Comparison of ENCODE assay signal across 21 cellular contexts in the genomic region with DNA sequence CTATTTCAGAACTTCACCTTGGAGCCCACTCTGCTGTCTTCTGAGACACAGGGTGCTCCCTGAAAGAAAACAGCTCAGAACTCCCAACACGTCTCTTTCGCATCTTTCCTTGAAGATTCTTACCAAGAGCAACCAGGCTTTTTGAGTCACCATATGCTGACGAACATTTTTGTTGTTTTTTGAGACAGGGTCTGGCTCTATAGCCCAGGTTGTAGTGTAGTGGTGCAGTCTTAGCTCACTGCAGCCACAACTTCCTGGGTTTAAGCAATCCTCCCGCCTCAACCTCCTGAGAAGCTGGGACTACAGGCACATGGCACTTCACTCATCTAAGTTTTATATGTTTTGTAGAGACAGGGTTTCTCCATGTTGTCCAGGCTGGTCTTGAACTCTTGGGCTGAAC.
DNase-seq lines count a peak whose midpoint lies in the region; ATAC-seq and TF ChIP-seq lines count a peak whose summit lies in the region.
"Had no signal": no experiment of that assay in that cellular context is flagged by ENCODE, and none has a peak within 500 bp of the region (broad histone marks: within the 10 kb centered on the region; RNA-seq: fewer than 3 reads in every experiment).

No MANE protein-coding gene starts in this region.

- peaks cover 28 to 62% of the 10 kb centered on the region in 2 donors for H3K36me3 Mint-ChIP-seq in CD4-positive, alpha-beta memory T cell

- no peaks in the 10 kb centered on the region for H4K20me1 ChIP-seq in Loucy (ENCODE audit: insufficient read depth, low read length, poor library complexity, severe bottlenecking)

- DNase-seq in amniotic epithelial cell (ENCODE audit: low read depth) = peak; percentile 72
- no peak for DNase-seq in CD4-positive, alpha-beta memory T cell
- DNase-seq in stimulated activated naive CD4-positive, alpha-beta T cell treated with Interleukin-2 at 50 U/mL for 16 hours (lab: John Stamatoyannopoulos, UW) = no peak
- DNase-seq: activated CD4-positive, alpha-beta memory T cell treated with anti-CD3 and anti-CD28 coated beads, Interleukin-2, amount 10 ng/mL, durations not matched to agents 7 days and 5 days; anterior cingulate cortex; central memory CD4-positive, alpha-beta T cell; dermis blood vessel endothelial cell; GOT3; HFFc6; NCI-H1436 treated with DMSO at 0.1 percent for 48 hours; stimulated activated naive CD8-positive, alpha-beta T cell treated with anti-CD3 and anti-CD28 coated beads, Interleukin-15, Interleukin-2, amounts not matched to agents 100 U/mL and 50 U/mL, for 24 hours; thyroid gland had no signal

- H3K9ac ChIP-seq in Loucy (ENCODE audit: low read depth, low read length, poor library complexity, severe bottlenecking) (peak overlapping the region; percentile 17), liver (ENCODE audit: low read depth in 1 of 2, low read length in 2 of 2) (no peak overlapping the region)

- peaks cover 0 to 5% (median 0%) of the 10 kb centered on the region in 4 donors for H3K4me1 Mint-ChIP-seq in CD4-positive, alpha-beta memory T cell
- H3K4me1 Mint-ChIP-seq: activated CD4-positive, alpha-beta memory T cell treated with anti-CD3 and anti-CD28 coated beads, Interleukin-2, amount 10 ng/mL, durations not matched to agents 7 days and 5 days had no signal

- H3K4me3 ChIP-seq in Loucy (ENCODE audit: low read length, poor library complexity, severe bottlenecking) (peak overlapping the region; percentile 11), liver (ENCODE audit: low read depth in 1 of 3, low read length in 3 of 3) (no peak overlapping the region)
- H3K4me3 ChIP-seq in CD4-positive, alpha-beta memory T cell (ENCODE audit: low read length in 2 of 2) = no peak overlapping the region
- H3K4me3 ChIP-seq: A549, gastroesophageal sphincter, thyroid gland had no signal

- H3K36me3 ChIP-seq in Loucy (ENCODE audit: insufficient read depth, low read length) = no peaks in the 10 kb centered on the region
- H3K36me3 ChIP-seq in liver (ENCODE audit: control insufficient read depth in 4 of 4, insufficient read depth in 3 of 4, low read depth in 1 of 4, low read length in 3 of 4) = peaks cover 0 to 3% (median under 1%) of the 10 kb centered on the region in 4 donors
- no peaks in the 10 kb centered on the region for H3K36me3 ChIP-seq in CD4-positive, alpha-beta memory T cell (ENCODE audit: insufficient read depth, low read length)
- H3K36me3 ChIP-seq: thyroid gland had no signal

- intact Hi-C loops in CD4-positive, alpha-beta memory T cell (cut with micrococcal nuclease) = no loop called here

- no peaks in the 10 kb centered on the region for H3K27me3 Mint-ChIP-seq in CD4-positive, alpha-beta memory T cell
- H3K27me3 Mint-ChIP-seq: activated CD4-positive, alpha-beta memory T cell treated with anti-CD3 and anti-CD28 coated beads, Interleukin-2, amount 10 ng/mL, durations not matched to agents 7 days and 5 days had no signal

- H3F3A ChIP-seq in Loucy (ENCODE audit: low read depth) = 0 out of 2 replicates have a peak, but pooled peaks cover 4% of the 10 kb centered on the region

- H3K27ac Mint-ChIP-seq in CD4-positive, alpha-beta memory T cell = no peak overlapping the region
- H3K27ac Mint-ChIP-seq: activated CD4-positive, alpha-beta memory T cell treated with anti-CD3 and anti-CD28 coated beads, Interleukin-2, amount 10 ng/mL, durations not matched to agents 7 days and 5 days; activated naive CD4-positive, alpha-beta T cell treated with anti-CD3 and anti-CD28 coated beads, Interleukin-2, amount 50 U/mL, for 72 hours; activated T-helper 2 cell treated with anti-CD3 and anti-CD28 coated beads, Interferon-gamma antibody, Interleukin-2, Interleukin-4, amounts not matched to agents 10 μg/mL and 5 μg/mL and 100 μg/mL, durations not matched to agents 14 hours and 24 hours and 36 hours; HFFc6 had no signal

- no peak overlapping the region for H2AFZ ChIP-seq in Loucy (ENCODE audit: low read length)

- POLR2A ChIA-PET in CD4-positive, alpha-beta memory T cell (lab: Charles Lee; ENCODE audit: partially characterized antibody) = interaction anchor here (1.2 kb wide), 1 partner anchor 13 kb away, joined by 3 read pairs; no protein-coding TSS in a partner anchor

- TF ChIP-seq CTCF in C4-2B (conservative IDR thresholded peaks at IDR 0.05) (no peak), Loucy (conservative IDR thresholded peaks at IDR 0.05; ENCODE audit: low read length) (no peak), liver (IDR thresholded peaks at IDR 0.05; ENCODE audit: low read depth, low read length, missing input control) (no peak)

- H3K27me3 ChIP-seq in Loucy (ENCODE audit: insufficient read depth, low read length, poor library complexity, severe bottlenecking) = no peaks in the 10 kb centered on the region
- H3K27me3 ChIP-seq in liver (ENCODE audit: control insufficient read depth in 4 of 4, insufficient read depth in 4 of 4, low read length in 3 of 4) = no peaks in the 10 kb centered on the region
- H3K27me3 ChIP-seq in CD4-positive, alpha-beta memory T cell (ENCODE audit: insufficient read depth, low read length) = no peaks in the 10 kb centered on the region
- H3K27me3 ChIP-seq: gastroesophageal sphincter, thyroid gland had no signal

- no peaks in the 10 kb centered on the region for H3K79me2 ChIP-seq in Loucy (ENCODE audit: insufficient read depth, low read length)

- H3K4me3 Mint-ChIP-seq in CD4-positive, alpha-beta memory T cell = no peak overlapping the region
- H3K4me3 Mint-ChIP-seq: activated CD4-positive, alpha-beta memory T cell treated with anti-CD3 and anti-CD28 coated beads, Interleukin-2, amount 10 ng/mL, durations not matched to agents 7 days and 5 days; HFFc6 had no signal

- TF ChIP-seq RAD21 in liver (IDR thresholded peaks at IDR 0.05) = no peak

- ATAC-seq in GM19023 (IDR thresholded peaks at IDR 0.05; ENCODE audit: unreplicated experiment) (no peak), HG03175 (IDR thresholded peaks at IDR 0.05; ENCODE audit: unreplicated experiment) (no peak)
- ATAC-seq: activated naive CD4-positive, alpha-beta T cell treated with anti-CD3 and anti-CD28 coated beads, Interleukin-2, amount 50 U/mL, for 72 hours; stimulated activated naive CD8-positive, alpha-beta T cell treated with anti-CD3 and anti-CD28 coated beads, Interleukin-15, Interleukin-2, amounts not matched to agents 100 U/mL and 50 U/mL, for 24 hours had no signal

- peak overlapping the region; percentile 73 for H3K27ac ChIP-seq in C4-2B
- H3K27ac ChIP-seq in liver (ENCODE audit: low read depth in 1 of 2, low read length in 2 of 2) = peak overlapping the region; percentile 17 to 65
- no peak overlapping the region for H3K27ac ChIP-seq in CD4-positive, alpha-beta memory T cell (ENCODE audit: low read depth, low read length)
- H3K27ac ChIP-seq: A549, gastroesophageal sphincter, thyroid gland had no signal

- peak overlapping the region; percentile 61 for H3K4me2 ChIP-seq in Loucy (ENCODE audit: low read depth, low read length, poor library complexity, severe bottlenecking)
- H3K4me2 ChIP-seq: A549 had no signal

- CTCF ChIA-PET in CD4-positive, alpha-beta memory T cell (lab: Charles Lee; ENCODE audit: partially characterized antibody) = interaction anchor here (1.2 kb wide), 1 partner anchor 17 kb away, joined by 3 read pairs; no protein-coding TSS in a partner anchor

- WGBS in liver = 86% methylated on average over 4 of the region's 4 CpGs

- H3K9me3 ChIP-seq in Loucy (ENCODE audit: insufficient read depth, low read depth, low read length) (no peaks in the 10 kb centered on the region), liver (ENCODE audit: control insufficient read depth in 4 of 4, low read length in 3 of 4) (no peaks in the 10 kb centered on the region)
- no peaks in the 10 kb centered on the region for H3K9me3 ChIP-seq in CD4-positive, alpha-beta memory T cell (ENCODE audit: control insufficient read depth in 1 of 2, low read length in 2 of 2)
- H3K9me3 ChIP-seq: A549, gastroesophageal sphincter, thyroid gland had no signal

- H3K9me3 Mint-ChIP-seq in CD4-positive, alpha-beta memory T cell = peaks cover 0 to 4% (median 0%) of the 10 kb centered on the region in 8 donors
- H3K9me3 Mint-ChIP-seq: activated T-helper 2 cell treated with anti-CD3 and anti-CD28 coated beads, Interferon-gamma antibody, Interleukin-2, Interleukin-4, amounts not matched to agents 10 μg/mL and 5 μg/mL and 100 μg/mL, durations not matched to agents 14 hours and 24 hours and 36 hours; HFFc6 had no signal

- H3K4me1 ChIP-seq in Loucy (ENCODE audit: insufficient read depth, low read length, poor library complexity, severe bottlenecking) (peaks cover 31% of the 10 kb centered on the region), liver (ENCODE audit: control insufficient read depth in 4 of 4, insufficient read depth in 4 of 4, low read length in 3 of 4) (peaks cover 6 to 32% (median 28%) of the 10 kb centered on the region in 4 donors)
- no peaks in the 10 kb centered on the region for H3K4me1 ChIP-seq in CD4-positive, alpha-beta memory T cell (ENCODE audit: insufficient read depth, low read length)
- H3K4me1 ChIP-seq: thyroid gland had no signal

- H3K9me2 ChIP-seq in Loucy (replicated peaks; ENCODE audit: low read depth, low read length) = no peaks in the 10 kb centered on the region

TF ChIP-seq in liver, 16 proteins besides CTCF, POLR2A, EP300 and RAD21 (continues in another document):
- TF ChIP-seq, protein P1, sequence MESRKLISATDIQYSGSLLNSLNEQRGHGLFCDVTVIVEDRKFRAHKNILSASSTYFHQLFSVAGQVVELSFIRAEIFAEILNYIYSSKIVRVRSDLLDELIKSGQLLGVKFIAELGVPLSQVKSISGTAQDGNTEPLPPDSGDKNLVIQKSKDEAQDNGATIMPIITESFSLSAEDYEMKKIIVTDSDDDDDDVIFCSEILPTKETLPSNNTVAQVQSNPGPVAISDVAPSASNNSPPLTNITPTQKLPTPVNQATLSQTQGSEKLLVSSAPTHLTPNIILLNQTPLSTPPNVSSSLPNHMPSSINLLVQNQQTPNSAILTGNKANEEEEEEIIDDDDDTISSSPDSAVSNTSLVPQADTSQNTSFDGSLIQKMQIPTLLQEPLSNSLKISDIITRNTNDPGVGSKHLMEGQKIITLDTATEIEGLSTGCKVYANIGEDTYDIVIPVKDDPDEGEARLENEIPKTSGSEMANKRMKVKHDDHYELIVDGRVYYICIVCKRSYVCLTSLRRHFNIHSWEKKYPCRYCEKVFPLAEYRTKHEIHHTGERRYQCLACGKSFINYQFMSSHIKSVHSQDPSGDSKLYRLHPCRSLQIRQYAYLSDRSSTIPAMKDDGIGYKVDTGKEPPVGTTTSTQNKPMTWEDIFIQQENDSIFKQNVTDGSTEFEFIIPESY (IDR thresholded peaks at IDR 0.05) = no peak
- TF ChIP-seq FOXA2 (IDR thresholded peaks at IDR 0.05) = no peak
- TF ChIP-seq HNF4A (conservative IDR thresholded peaks at IDR 0.05) = no peak
- TF ChIP-seq HNF4G (IDR thresholded peaks at IDR 0.05) = no peak
- no peak for TF ChIP-seq GABPA (IDR thresholded peaks at IDR 0.05 in 1 of 2, conservative IDR thresholded peaks at IDR 0.05 in 1 of 2)
- no peak for TF ChIP-seq JUND (IDR thresholded peaks at IDR 0.05)
- TF ChIP-seq, protein P2, sequence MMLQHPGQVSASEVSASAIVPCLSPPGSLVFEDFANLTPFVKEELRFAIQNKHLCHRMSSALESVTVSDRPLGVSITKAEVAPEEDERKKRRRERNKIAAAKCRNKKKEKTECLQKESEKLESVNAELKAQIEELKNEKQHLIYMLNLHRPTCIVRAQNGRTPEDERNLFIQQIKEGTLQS (IDR thresholded peaks at IDR 0.05) = no peak
- TF ChIP-seq TAF1 (conservative IDR thresholded peaks at IDR 0.05) = no peak
